Comparison of ENCODE assay signal across 8 cellular contexts in the genomic region with DNA sequence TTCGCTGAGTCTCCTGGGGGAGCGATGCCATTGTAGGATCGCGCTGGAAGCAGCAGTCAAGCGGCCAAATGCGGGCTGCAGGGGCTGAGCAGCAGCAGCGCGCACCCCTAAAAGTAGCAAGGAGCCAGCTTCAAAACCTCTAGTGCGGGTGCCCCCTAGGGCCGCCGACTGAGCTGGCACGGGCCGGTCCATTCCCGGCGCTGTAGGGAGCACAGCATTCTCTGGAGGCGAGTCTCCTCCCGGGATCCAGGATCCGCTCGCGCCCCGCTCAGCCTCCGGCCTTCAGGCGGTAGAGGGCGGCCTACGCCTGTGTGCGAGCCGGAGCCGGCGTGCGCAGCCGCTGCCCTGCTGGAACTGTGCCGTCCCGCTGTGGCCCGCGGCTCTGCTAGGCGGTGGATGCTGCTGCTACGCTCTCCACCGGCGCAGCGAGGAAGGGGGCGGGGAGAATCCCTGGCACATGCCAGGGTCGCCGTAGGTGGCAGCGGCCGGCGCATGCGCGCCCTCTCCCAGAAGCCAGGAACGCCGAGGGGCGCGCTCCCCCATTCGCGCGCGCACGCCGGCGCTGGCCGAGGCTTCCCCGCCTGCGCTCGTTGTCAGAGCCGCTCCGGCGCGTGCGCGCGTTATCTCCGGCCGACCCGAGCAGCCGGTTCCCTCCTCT. TPM values are rescaled to one million over a fixed set of nuclear protein-coding genes. Genes with fewer than 3 reads are reported as not detected.
DNase-seq lines count a peak whose midpoint lies in the region; ATAC-seq and TF ChIP-seq lines count a peak whose summit lies in the region.

TSS of gene FUT8 (plus strand) at position 542 of the 658 bp plus-strand sequence. CDS start 148,834 bp downstream, outside the sequence.

- peak; percentile 76 for ATAC-seq in HG02642 (IDR thresholded peaks at IDR 0.05; ENCODE audit: poor library complexity, unreplicated experiment)

- no peaks in the 10 kb centered on the region for H3K27me3 ChIP-seq in osteoblast (ENCODE audit: insufficient read depth, low read length)
- no peaks in the 10 kb centered on the region for H3K27me3 ChIP-seq in testis

- peak within 1 kb of the TSS; percentile 95 for H3K27ac Mint-ChIP-seq in activated naive CD8-positive, alpha-beta T cell

- H3K27ac ChIP-seq in osteoblast (ENCODE audit: low read depth, low read length) = peak within 1 kb of the TSS; percentile 89
- peak within 1 kb of the TSS; percentile 94 to 96 for H3K27ac ChIP-seq in testis

- TF ChIP-seq CTCF in GM12872 (IDR thresholded peaks at IDR 0.05; ENCODE audit: insufficient read depth, low read depth, low read length) = peak; percentile 74
- peak; percentile 57 for TF ChIP-seq CTCF in osteoblast (IDR thresholded peaks at IDR 0.05; ENCODE audit: extremely low read depth, low read depth, low read length)
- TF ChIP-seq CTCF in testis (IDR thresholded peaks at IDR 0.05) = peak; percentile 39 to 51 (median 49)

- H3K4me3 ChIP-seq in osteoblast (ENCODE audit: insufficient read depth, low read length) = peak within 1 kb of the TSS; percentile 92
- H3K4me3 ChIP-seq in testis = peak within 1 kb of the TSS; percentile 79 to 94

- DNase-seq in NCI-H1105 (lab: John Stamatoyannopoulos, UW) (peak; percentile 96), SKM-1 treated with dmso at 0.1 percent for 144 hours (lab: John Stamatoyannopoulos, UW; ENCODE audit: unreplicated experiment) (peak; percentile 55), glomerular visceral epithelial cell (ENCODE audit: extremely low spot score) (peak; percentile 98), osteoblast (ENCODE audit: insufficient read length, low spot score, missing footprints) (peak; percentile 96), testis (peak; percentile 95)

- no peaks in the 10 kb centered on the region for H3K36me3 Mint-ChIP-seq in activated naive CD8-positive, alpha-beta T cell

- 0% methylated on average over 4 to 51 of the region's 74 CpGs for WGBS in testis, 2 donors

- peaks cover 40% of the 10 kb centered on the region for H3K79me2 ChIP-seq in osteoblast (ENCODE audit: insufficient read depth, low read length)

- no peaks in the 10 kb centered on the region for H3K9me3 ChIP-seq in osteoblast (ENCODE audit: low read depth, low read length)
- H3K9me3 ChIP-seq in testis = no peaks in the 10 kb centered on the region

- H3K36me3 ChIP-seq in osteoblast (ENCODE audit: insufficient read depth, low read length) (no peaks in the 10 kb centered on the region), testis (ENCODE audit: low read depth, missing control alignments) (no peaks in the 10 kb centered on the region)

- H3K4me3 Mint-ChIP-seq in activated naive CD8-positive, alpha-beta T cell = peak within 1 kb of the TSS; percentile 98

- TF ChIP-seq POLR2A in testis (IDR thresholded peaks at IDR 0.05) = peak; percentile 27

- intact Hi-C loops in testis (cut with DNase I; ENCODE audit: low total_unique reads) = loop anchor here (10.0 kb wide), 1 partner anchor 412 kb away; no protein-coding TSS in a partner anchor

- peaks cover 9% of the 10 kb centered on the region for H4K20me1 ChIP-seq in osteoblast (ENCODE audit: insufficient read depth, low read length)

- no peaks in the 10 kb centered on the region for H3K27me3 Mint-ChIP-seq in activated naive CD8-positive, alpha-beta T cell

- H3K9me3 Mint-ChIP-seq in activated naive CD8-positive, alpha-beta T cell (ENCODE audit: low read depth) = no peaks in the 10 kb centered on the region

- H3K4me1 ChIP-seq in osteoblast (ENCODE audit: insufficient read depth, low read length) = peaks cover 13% of the 10 kb centered on the region
- H3K4me1 ChIP-seq in testis = no peaks in the 10 kb centered on the region

- peak within 1 kb of the TSS; percentile 92 for H2AFZ ChIP-seq in osteoblast (ENCODE audit: low read length)

- H3K4me1 Mint-ChIP-seq in activated naive CD8-positive, alpha-beta T cell (ENCODE audit: low read depth) = peaks cover 43% of the 10 kb centered on the region

- H3K4me2 ChIP-seq in osteoblast (ENCODE audit: insufficient read depth, low read length) = peak within 1 kb of the TSS; percentile 96

RNA-seq across cellular contexts. Expression of gene FUT8, which starts in this region (rescaled TPM):
- total RNA-seq in osteoblast (124 and 133 TPM in 2 replicates), testis (10 to 100 TPM; 58.7 to 68.3 TPM)
- polyA plus RNA-seq in testis (ENCODE audit: insufficient read depth, low read depth, low replicate concordance) = 47.1 TPM

Comparison
In these comparisons a context has a peak if more than half of its experiments do, and no peak if none do; other contexts are left out.
1. Peak in every context shown above with its lines: DNase-seq, ATAC-seq, H3K4me3 ChIP-seq and H3K27ac ChIP-seq.